In genomic region chr3:172110127-172110779, GRCh38 we compare ENCODE assay signal across 2 cellular contexts.
TF ChIP-seq lines count a peak whose summit lies in the region.

No MANE protein-coding gene starts in this region.

TF ChIP-seq in IMR-90, 13 proteins besides CTCF, POLR2A, EP300 and RAD21:
- TF ChIP-seq ELK1 (IDR thresholded peaks at IDR 0.05; ENCODE audit: borderline replicate concordance, low read depth, low read length) (no peak), BHLHE40 (IDR thresholded peaks at IDR 0.05; ENCODE audit: low read depth, low read length) (no peak), MXI1 (IDR thresholded peaks at IDR 0.05; ENCODE audit: borderline replicate concordance, low read depth, low read length) (no peak), MAFK (IDR thresholded peaks at IDR 0.05; ENCODE audit: low read depth, low read length) (no peak), FOS (IDR thresholded peaks at IDR 0.05; ENCODE audit: low read depth, low read length) (no peak), MAZ (IDR thresholded peaks at IDR 0.05; ENCODE audit: borderline replicate concordance, low read depth, low read length) (no peak), CEBPB (IDR thresholded peaks at IDR 0.05; ENCODE audit: low read depth, low read length) (no peak), RFX5 (IDR thresholded peaks at IDR 0.05; ENCODE audit: low read depth, low read length) (no peak), CHD1 (IDR thresholded peaks at IDR 0.05; ENCODE audit: low read depth, low read length) (no peak), NFE2L2 (IDR thresholded peaks at IDR 0.05; ENCODE audit: low read depth, low read length) (no peak), RCOR1 (IDR thresholded peaks at IDR 0.05; ENCODE audit: insufficient replicate concordance, low read length) (no peak), SMC3 (IDR thresholded peaks at IDR 0.05; ENCODE audit: low read depth, low read length) (no peak)
- TF ChIP-seq, protein P1, sequence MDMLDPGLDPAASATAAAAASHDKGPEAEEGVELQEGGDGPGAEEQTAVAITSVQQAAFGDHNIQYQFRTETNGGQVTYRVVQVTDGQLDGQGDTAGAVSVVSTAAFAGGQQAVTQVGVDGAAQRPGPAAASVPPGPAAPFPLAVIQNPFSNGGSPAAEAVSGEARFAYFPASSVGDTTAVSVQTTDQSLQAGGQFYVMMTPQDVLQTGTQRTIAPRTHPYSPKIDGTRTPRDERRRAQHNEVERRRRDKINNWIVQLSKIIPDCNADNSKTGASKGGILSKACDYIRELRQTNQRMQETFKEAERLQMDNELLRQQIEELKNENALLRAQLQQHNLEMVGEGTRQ (IDR thresholded peaks at IDR 0.05; ENCODE audit: low read depth, low read length), result no peak
TF ChIP-seq in IMR-90: peak in this region for 0.

TF ChIP-seq in K562, 482 proteins besides CTCF, POLR2A, EP300 and RAD21:
- no peak for TF ChIP-seq ZBTB34 (CRISPR knock-in tag; IDR thresholded peaks at IDR 0.05)
- peak; percentile 7; the same call in 1 of the 2 replicates for TF ChIP-seq PML (IDR thresholded peaks at IDR 0.05; ENCODE audit: low read length)
- TF ChIP-seq ETV5 (CRISPR knock-in tag; IDR thresholded peaks at IDR 0.05; ENCODE audit: low read depth), result no peak
